8 cellular contexts compared by ENCODE assay signal in the genomic region with DNA sequence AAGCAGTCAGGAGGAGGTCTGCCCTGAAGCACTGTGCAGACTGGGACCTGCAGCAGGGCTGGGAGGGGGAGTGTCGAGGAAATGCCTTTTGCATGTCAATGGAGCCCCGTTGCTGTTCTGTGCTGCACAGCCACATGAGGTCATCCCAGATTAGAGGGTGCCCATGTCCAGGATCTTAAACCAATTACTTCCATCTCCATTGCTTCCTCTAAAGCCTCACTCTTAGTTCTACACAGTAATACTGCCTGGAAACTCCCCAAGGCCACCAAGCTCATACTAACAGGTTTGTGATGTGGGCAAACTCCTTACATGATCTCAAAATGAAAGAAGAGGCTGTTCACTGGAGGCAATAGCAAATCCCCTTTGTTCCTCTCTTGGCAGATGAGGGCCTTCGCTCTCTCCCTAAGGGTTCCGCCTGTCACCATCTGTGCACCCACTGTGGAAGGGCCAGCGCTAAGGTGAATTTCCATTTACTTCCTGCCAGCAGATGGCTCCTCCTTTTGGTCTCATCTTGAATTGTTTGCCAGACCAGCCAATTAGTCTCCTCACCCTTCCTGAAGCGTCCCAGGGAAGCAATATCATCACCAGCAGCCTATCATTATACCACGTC. TPM values are rescaled to one million over a fixed set of nuclear protein-coding genes. Genes with fewer than 3 reads are reported as not detected.
DNase-seq lines count a peak whose midpoint lies in the region; ATAC-seq lines count a peak whose summit lies in the region.

No MANE protein-coding gene starts in this region.

- no peaks in the 10 kb centered on the region for H3K79me1 ChIP-seq in mesendoderm (ENCODE audit: low read length)

- H3K18ac ChIP-seq in mesendoderm (ENCODE audit: low read length), result no peak overlapping the region

- peak; percentile 54 for ATAC-seq in HG03457 (IDR thresholded peaks at IDR 0.05; ENCODE audit: unreplicated experiment)
- ATAC-seq in activated T-helper 17 cell treated with anti-CD3 and anti-CD28 coated beads, Interleukin-2, amount 50 U/mL, for 72 hours (replicated peaks), result peak; percentile 34
- no peak for ATAC-seq in HG03521 (IDR thresholded peaks at IDR 0.05; ENCODE audit: unreplicated experiment)
- ATAC-seq in GM18873 (IDR thresholded peaks at IDR 0.05; ENCODE audit: low FRiP score, unreplicated experiment), result no peak

- no peak overlapping the region for H3K27ac Mint-ChIP-seq in activated T-helper 17 cell treated with anti-CD3 and anti-CD28 coated beads, Interleukin-2, amount 50 U/mL, for 72 hours

- H4K8ac ChIP-seq in mesendoderm (ENCODE audit: low read depth, low read length), result no peak overlapping the region

- WGBS in mesendoderm (ENCODE audit: extremely low coverage, insufficient coverage, low lambda C conversion rate), result no CpG with 5 or more reads among the region's 7 CpGs

- H3K4me3 Mint-ChIP-seq in activated T-helper 17 cell treated with anti-CD3 and anti-CD28 coated beads, Interleukin-2, amount 50 U/mL, for 72 hours, result no peak overlapping the region

- H3K79me2 ChIP-seq in mesendoderm (ENCODE audit: control insufficient read depth, insufficient read depth, low read length), result no peaks in the 10 kb centered on the region

- DNase-seq in NCI-H345 (lab: John Stamatoyannopoulos, UW) (peak; percentile 11), NCI-H345 treated with DMSO at 0.1 percent for 48 hours (lab: John Stamatoyannopoulos, UW; ENCODE audit: unreplicated experiment) (no peak), mesendoderm (peak; percentile 80), RKO (ENCODE audit: low spot score) (no peak)

- peaks cover 5% of the 10 kb centered on the region for H3K4me1 Mint-ChIP-seq in activated T-helper 17 cell treated with anti-CD3 and anti-CD28 coated beads, Interleukin-2, amount 50 U/mL, for 72 hours

- H3K27me3 ChIP-seq in mesendoderm (ENCODE audit: insufficient read depth, low read length, poor library complexity), result no peaks in the 10 kb centered on the region

- no peak overlapping the region for H3K9ac ChIP-seq in mesendoderm (ENCODE audit: low read length)

- no peak overlapping the region for H3K23ac ChIP-seq in mesendoderm (ENCODE audit: low read length)

- H4K5ac ChIP-seq in mesendoderm (ENCODE audit: low read length), result no peak overlapping the region

- H3K27ac ChIP-seq in mesendoderm (ENCODE audit: low read depth, low read length), result no peak overlapping the region

- no peak overlapping the region for H2AK5ac ChIP-seq in mesendoderm (ENCODE audit: low read length)

- H3K56ac ChIP-seq in mesendoderm (ENCODE audit: low read length), result no peak overlapping the region

- no peak overlapping the region for H3K4me3 ChIP-seq in mesendoderm (ENCODE audit: low read length)

- H2BK5ac ChIP-seq in mesendoderm (ENCODE audit: low read length), result no peak overlapping the region

- H3K36me3 Mint-ChIP-seq in activated T-helper 17 cell treated with anti-CD3 and anti-CD28 coated beads, Interleukin-2, amount 50 U/mL, for 72 hours (ENCODE audit: low read depth), result no peaks in the 10 kb centered on the region

- H3K9me3 Mint-ChIP-seq in activated T-helper 17 cell treated with anti-CD3 and anti-CD28 coated beads, Interleukin-2, amount 50 U/mL, for 72 hours, result no peaks in the 10 kb centered on the region

- H2BK15ac ChIP-seq in mesendoderm (replicated peaks; ENCODE audit: low read depth), result no peak overlapping the region

- no peaks in the 10 kb centered on the region for H3K36me3 ChIP-seq in mesendoderm (ENCODE audit: control insufficient read depth, insufficient read depth, low read length)

- H2BK120ac ChIP-seq in mesendoderm (ENCODE audit: low read depth, low read length), result no peak overlapping the region

- no peak overlapping the region for H3K4me2 ChIP-seq in mesendoderm (ENCODE audit: low read length)

- H3K27me3 Mint-ChIP-seq in activated T-helper 17 cell treated with anti-CD3 and anti-CD28 coated beads, Interleukin-2, amount 50 U/mL, for 72 hours, result no peaks in the 10 kb centered on the region

- H3K4ac ChIP-seq in mesendoderm (ENCODE audit: low read depth, low read length), result no peak overlapping the region

- no peaks in the 10 kb centered on the region for H3K4me1 ChIP-seq in mesendoderm (ENCODE audit: control insufficient read depth, low read depth, low read length)

RNA-seq across cellular contexts. Expression of gene LTA4H, which starts 35.4 kb away (rescaled TPM):
- 100 to 1,000 TPM in 1 of 2 donors, 10 to 100 TPM in 1; 95.4 to 127 TPM for total RNA-seq in activated T-helper 17 cell treated with anti-CD3 and anti-CD28 coated beads, Interleukin-2, amount 50 U/mL, for 72 hours
- 120 TPM for polyA plus RNA-seq in mesendoderm (2013, experiment 1 of 2)
- polyA plus RNA-seq in mesendoderm (2013, experiment 2 of 2), result 121 TPM

Comparison
In these comparisons a context has a peak if more than half of its experiments do, and no peak if none do; other contexts are left out.
1. DNase-seq: peak in NCI-H345 (single experiment) and mesendoderm (single experiment); none in NCI-H345 treated with DMSO at 0.1 percent for 48 hours (single experiment) and RKO (single experiment).
2. ATAC-seq: peak in HG03457 (single experiment) and activated T-helper 17 cell treated with anti-CD3 and anti-CD28 coated beads, Interleukin-2, amount 50 U/mL, for 72 hours (single experiment); none in HG03521 (single experiment) and GM18873 (single experiment).